Comparison of ENCODE assay signal across 2 cellular contexts in the genomic region with DNA sequence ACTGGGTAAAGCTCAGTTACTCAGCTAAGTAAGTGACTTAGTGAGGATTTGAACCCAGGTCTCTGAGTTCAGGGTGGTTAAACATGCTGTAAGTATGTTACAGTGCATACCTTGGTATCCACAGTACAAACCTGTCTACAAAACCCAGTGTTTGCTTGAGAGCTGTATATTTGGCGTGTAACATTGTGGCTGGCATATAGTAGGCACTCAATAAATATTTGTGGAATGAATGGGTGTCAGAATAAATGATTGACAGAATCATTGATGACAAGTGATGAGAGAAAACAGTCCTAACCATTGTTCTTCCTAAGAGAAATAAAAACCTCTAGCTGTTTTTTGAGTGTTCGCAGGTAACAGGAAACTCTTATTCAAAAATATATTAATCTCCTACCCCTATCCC.
TF ChIP-seq lines count a peak whose summit lies in the region.

No MANE protein-coding gene starts in this region.

TF ChIP-seq in GM12878, 131 proteins besides CTCF, POLR2A, EP300 and RAD21 (continued from another document):
- TF ChIP-seq, protein P1, sequence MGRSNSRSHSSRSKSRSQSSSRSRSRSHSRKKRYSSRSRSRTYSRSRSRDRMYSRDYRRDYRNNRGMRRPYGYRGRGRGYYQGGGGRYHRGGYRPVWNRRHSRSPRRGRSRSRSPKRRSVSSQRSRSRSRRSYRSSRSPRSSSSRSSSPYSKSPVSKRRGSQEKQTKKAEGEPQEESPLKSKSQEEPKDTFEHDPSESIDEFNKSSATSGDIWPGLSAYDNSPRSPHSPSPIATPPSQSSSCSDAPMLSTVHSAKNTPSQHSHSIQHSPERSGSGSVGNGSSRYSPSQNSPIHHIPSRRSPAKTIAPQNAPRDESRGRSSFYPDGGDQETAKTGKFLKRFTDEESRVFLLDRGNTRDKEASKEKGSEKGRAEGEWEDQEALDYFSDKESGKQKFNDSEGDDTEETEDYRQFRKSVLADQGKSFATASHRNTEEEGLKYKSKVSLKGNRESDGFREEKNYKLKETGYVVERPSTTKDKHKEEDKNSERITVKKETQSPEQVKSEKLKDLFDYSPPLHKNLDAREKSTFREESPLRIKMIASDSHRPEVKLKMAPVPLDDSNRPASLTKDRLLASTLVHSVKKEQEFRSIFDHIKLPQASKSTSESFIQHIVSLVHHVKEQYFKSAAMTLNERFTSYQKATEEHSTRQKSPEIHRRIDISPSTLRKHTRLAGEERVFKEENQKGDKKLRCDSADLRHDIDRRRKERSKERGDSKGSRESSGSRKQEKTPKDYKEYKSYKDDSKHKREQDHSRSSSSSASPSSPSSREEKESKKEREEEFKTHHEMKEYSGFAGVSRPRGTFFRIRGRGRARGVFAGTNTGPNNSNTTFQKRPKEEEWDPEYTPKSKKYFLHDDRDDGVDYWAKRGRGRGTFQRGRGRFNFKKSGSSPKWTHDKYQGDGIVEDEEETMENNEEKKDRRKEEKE (IDR thresholded peaks at IDR 0.05), result no peak
- TF ChIP-seq YBX1 (IDR thresholded peaks at IDR 0.05) (no peak), YY1 (IDR thresholded peaks at IDR 0.05; ENCODE audit: low read depth, low read length) (no peak), ATF7 (IDR thresholded peaks at IDR 0.05; ENCODE audit: low read depth) (no peak), GABPA (IDR thresholded peaks at IDR 0.05; ENCODE audit: low read depth) (no peak), TCF3 (IDR thresholded peaks at IDR 0.05; ENCODE audit: borderline replicate concordance, insufficient read depth, low read depth, low read length) (no peak), NFYA (IDR thresholded peaks at IDR 0.05; ENCODE audit: borderline replicate concordance, low read depth, low read length) (no peak), RB1 (IDR thresholded peaks at IDR 0.05; ENCODE audit: borderline replicate concordance) (no peak), PML (IDR thresholded peaks at IDR 0.05; ENCODE audit: low read length) (no peak), GATAD2B (conservative IDR thresholded peaks at IDR 0.05; ENCODE audit: low read depth) (no peak), CEBPB (IDR thresholded peaks at IDR 0.05; ENCODE audit: borderline replicate concordance in 1 of 2, low read depth in 2 of 2, low read length in 2 of 2) (no peak), TCF12 (IDR thresholded peaks at IDR 0.05; ENCODE audit: low read depth, low read length) (no peak), ESRRA (IDR thresholded peaks at IDR 0.05; ENCODE audit: low read length) (no peak), CHD4 (IDR thresholded peaks at IDR 0.05) (no peak), ZNF207 (IDR thresholded peaks at IDR 0.05; ENCODE audit: borderline replicate concordance) (no peak)
- TF ChIP-seq, protein P2, sequence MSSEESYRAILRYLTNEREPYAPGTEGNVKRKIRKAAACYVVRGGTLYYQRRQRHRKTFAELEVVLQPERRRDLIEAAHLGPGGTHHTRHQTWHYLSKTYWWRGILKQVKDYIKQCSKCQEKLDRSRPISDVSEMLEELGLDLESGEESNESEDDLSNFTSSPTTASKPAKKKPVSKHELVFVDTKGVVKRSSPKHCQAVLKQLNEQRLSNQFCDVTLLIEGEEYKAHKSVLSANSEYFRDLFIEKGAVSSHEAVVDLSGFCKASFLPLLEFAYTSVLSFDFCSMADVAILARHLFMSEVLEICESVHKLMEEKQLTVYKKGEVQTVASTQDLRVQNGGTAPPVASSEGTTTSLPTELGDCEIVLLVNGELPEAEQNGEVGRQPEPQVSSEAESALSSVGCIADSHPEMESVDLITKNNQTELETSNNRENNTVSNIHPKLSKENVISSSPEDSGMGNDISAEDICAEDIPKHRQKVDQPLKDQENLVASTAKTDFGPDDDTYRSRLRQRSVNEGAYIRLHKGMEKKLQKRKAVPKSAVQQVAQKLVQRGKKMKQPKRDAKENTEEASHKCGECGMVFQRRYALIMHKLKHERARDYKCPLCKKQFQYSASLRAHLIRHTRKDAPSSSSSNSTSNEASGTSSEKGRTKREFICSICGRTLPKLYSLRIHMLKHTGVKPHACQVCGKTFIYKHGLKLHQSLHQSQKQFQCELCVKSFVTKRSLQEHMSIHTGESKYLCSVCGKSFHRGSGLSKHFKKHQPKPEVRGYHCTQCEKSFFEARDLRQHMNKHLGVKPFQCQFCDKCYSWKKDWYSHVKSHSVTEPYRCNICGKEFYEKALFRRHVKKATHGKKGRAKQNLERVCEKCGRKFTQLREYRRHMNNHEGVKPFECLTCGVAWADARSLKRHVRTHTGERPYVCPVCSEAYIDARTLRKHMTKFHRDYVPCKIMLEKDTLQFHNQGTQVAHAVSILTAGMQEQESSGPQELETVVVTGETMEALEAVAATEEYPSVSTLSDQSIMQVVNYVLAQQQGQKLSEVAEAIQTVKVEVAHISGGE (CRISPR knock-in tag; IDR thresholded peaks at IDR 0.05), result no peak
- TF ChIP-seq, protein P3, sequence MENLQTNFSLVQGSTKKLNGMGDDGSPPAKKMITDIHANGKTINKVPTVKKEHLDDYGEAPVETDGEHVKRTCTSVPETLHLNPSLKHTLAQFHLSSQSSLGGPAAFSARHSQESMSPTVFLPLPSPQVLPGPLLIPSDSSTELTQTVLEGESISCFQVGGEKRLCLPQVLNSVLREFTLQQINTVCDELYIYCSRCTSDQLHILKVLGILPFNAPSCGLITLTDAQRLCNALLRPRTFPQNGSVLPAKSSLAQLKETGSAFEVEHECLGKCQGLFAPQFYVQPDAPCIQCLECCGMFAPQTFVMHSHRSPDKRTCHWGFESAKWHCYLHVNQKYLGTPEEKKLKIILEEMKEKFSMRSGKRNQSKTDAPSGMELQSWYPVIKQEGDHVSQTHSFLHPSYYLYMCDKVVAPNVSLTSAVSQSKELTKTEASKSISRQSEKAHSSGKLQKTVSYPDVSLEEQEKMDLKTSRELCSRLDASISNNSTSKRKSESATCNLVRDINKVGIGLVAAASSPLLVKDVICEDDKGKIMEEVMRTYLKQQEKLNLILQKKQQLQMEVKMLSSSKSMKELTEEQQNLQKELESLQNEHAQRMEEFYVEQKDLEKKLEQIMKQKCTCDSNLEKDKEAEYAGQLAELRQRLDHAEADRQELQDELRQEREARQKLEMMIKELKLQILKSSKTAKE (IDR thresholded peaks at IDR 0.05; ENCODE audit: low read depth, poor library complexity, severe bottlenecking), result no peak
- TF ChIP-seq, protein P4, sequence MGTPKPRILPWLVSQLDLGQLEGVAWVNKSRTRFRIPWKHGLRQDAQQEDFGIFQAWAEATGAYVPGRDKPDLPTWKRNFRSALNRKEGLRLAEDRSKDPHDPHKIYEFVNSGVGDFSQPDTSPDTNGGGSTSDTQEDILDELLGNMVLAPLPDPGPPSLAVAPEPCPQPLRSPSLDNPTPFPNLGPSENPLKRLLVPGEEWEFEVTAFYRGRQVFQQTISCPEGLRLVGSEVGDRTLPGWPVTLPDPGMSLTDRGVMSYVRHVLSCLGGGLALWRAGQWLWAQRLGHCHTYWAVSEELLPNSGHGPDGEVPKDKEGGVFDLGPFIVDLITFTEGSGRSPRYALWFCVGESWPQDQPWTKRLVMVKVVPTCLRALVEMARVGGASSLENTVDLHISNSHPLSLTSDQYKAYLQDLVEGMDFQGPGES (IDR thresholded peaks at IDR 0.05), result no peak
TF ChIP-seq in GM12878: peak in this region for 0.

TF ChIP-seq in SK-N-SH treated with all-trans-retinoic acid at 6 μM for 48 hours, 23 proteins besides CTCF, POLR2A, EP300 and RAD21 (continued from another document):
- no peak for TF ChIP-seq ZC3H10 (CRISPR knock-in tag; IDR thresholded peaks at IDR 0.05)
- TF ChIP-seq ZNF8 (CRISPR knock-in tag; IDR thresholded peaks at IDR 0.05), result no peak
- TF ChIP-seq PPARA (CRISPR knock-in tag; IDR thresholded peaks at IDR 0.05; ENCODE audit: borderline replicate concordance), result no peak
- TF ChIP-seq, protein P5, sequence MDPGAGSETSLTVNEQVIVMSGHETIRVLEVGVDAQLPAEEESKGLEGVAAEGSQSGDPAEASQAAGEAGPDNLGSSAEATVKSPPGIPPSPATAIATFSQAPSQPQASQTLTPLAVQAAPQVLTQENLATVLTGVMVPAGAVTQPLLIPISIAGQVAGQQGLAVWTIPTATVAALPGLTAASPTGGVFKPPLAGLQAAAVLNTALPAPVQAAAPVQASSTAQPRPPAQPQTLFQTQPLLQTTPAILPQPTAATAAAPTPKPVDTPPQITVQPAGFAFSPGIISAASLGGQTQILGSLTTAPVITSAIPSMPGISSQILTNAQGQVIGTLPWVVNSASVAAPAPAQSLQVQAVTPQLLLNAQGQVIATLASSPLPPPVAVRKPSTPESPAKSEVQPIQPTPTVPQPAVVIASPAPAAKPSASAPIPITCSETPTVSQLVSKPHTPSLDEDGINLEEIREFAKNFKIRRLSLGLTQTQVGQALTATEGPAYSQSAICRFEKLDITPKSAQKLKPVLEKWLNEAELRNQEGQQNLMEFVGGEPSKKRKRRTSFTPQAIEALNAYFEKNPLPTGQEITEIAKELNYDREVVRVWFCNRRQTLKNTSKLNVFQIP (CRISPR knock-in tag; IDR thresholded peaks at IDR 0.05; ENCODE audit: borderline replicate concordance, low read depth), result no peak
- no peak for TF ChIP-seq ZNF70 (CRISPR knock-in tag; IDR thresholded peaks at IDR 0.05)
- TF ChIP-seq ARNTL (CRISPR knock-in tag; IDR thresholded peaks at IDR 0.05; ENCODE audit: borderline replicate concordance, low read depth), result no peak
- TF ChIP-seq, protein P6, sequence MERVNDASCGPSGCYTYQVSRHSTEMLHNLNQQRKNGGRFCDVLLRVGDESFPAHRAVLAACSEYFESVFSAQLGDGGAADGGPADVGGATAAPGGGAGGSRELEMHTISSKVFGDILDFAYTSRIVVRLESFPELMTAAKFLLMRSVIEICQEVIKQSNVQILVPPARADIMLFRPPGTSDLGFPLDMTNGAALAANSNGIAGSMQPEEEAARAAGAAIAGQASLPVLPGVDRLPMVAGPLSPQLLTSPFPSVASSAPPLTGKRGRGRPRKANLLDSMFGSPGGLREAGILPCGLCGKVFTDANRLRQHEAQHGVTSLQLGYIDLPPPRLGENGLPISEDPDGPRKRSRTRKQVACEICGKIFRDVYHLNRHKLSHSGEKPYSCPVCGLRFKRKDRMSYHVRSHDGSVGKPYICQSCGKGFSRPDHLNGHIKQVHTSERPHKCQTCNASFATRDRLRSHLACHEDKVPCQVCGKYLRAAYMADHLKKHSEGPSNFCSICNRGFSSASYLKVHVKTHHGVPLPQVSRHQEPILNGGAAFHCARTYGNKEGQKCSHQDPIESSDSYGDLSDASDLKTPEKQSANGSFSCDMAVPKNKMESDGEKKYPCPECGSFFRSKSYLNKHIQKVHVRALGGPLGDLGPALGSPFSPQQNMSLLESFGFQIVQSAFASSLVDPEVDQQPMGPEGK (CRISPR knock-in tag; IDR thresholded peaks at IDR 0.05; ENCODE audit: borderline replicate concordance), result no peak
- no peak for TF ChIP-seq ISL1 (CRISPR knock-in tag; IDR thresholded peaks at IDR 0.05)
- no peak for TF ChIP-seq TOX (CRISPR knock-in tag; IDR thresholded peaks at IDR 0.05; ENCODE audit: borderline replicate concordance)
- TF ChIP-seq, protein P7, sequence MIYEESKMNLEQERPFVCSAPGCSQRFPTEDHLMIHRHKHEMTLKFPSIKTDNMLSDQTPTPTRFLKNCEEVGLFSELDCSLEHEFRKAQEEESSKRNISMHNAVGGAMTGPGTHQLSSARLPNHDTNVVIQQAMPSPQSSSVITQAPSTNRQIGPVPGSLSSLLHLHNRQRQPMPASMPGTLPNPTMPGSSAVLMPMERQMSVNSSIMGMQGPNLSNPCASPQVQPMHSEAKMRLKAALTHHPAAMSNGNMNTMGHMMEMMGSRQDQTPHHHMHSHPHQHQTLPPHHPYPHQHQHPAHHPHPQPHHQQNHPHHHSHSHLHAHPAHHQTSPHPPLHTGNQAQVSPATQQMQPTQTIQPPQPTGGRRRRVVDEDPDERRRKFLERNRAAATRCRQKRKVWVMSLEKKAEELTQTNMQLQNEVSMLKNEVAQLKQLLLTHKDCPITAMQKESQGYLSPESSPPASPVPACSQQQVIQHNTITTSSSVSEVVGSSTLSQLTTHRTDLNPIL (CRISPR knock-in tag; IDR thresholded peaks at IDR 0.05; ENCODE audit: low read depth), result no peak
- TF ChIP-seq BACH2 (CRISPR knock-in tag; IDR thresholded peaks at IDR 0.05; ENCODE audit: borderline replicate concordance), result no peak
- TF ChIP-seq ZFP30 (CRISPR knock-in tag; IDR thresholded peaks at IDR 0.05), result no peak
- TF ChIP-seq SNAI2 (CRISPR knock-in tag; IDR thresholded peaks at IDR 0.05), result no peak
- TF ChIP-seq TCF4 (CRISPR knock-in tag; IDR thresholded peaks at IDR 0.05; ENCODE audit: borderline replicate concordance), result no peak
